In genomic region chr1:197980457-197980856, GRCh38 we compare ENCODE assay signal across 17 cellular contexts.
"Had no signal": no experiment of that assay in that cellular context is flagged by ENCODE, and none has a peak within 500 bp of the region (broad histone marks: within the 10 kb centered on the region; RNA-seq: fewer than 3 reads in every experiment).

No MANE protein-coding gene starts in this region.

- H3K4me3 ChIP-seq: tibial artery had no signal

- H3K27me3 ChIP-seq: tibial artery had no signal

- ATAC-seq: activated CD8-positive, alpha-beta T cell treated with anti-CD3 and anti-CD28 coated beads, Interleukin-2, amount 10 ng/mL, durations not matched to agents 7 days and 5 days; activated T-cell treated with anti-CD3 and anti-CD28 coated beads, Interleukin-2, amount 50 U/mL, for 4 hours; foreskin keratinocyte; natural killer cell; T-cell had no signal

- H3K36me3 ChIP-seq: tibial artery had no signal

- H3K4me1 ChIP-seq: foreskin keratinocyte, tibial artery had no signal

- H3K27ac ChIP-seq: foreskin keratinocyte, tibial artery had no signal

- H3K9me3 Mint-ChIP-seq: activated CD4-positive, alpha-beta T cell treated with anti-CD3 and anti-CD28 coated beads, Interleukin-2, amount 10 ng/mL, durations not matched to agents 7 days and 5 days; activated naive CD4-positive, alpha-beta T cell treated with anti-CD3 and anti-CD28 coated beads for 36 hours; activated T-cell treated with anti-CD3 and anti-CD28 coated beads, Interleukin-2, amount 50 U/mL, for 4 hours; brain; natural killer cell; T-cell had no signal

- H3K36me3 Mint-ChIP-seq: brain, natural killer cell, T-cell had no signal

- H3K27ac Mint-ChIP-seq: activated CD4-positive, alpha-beta T cell treated with anti-CD3 and anti-CD28 coated beads, Interleukin-2, amount 10 ng/mL, durations not matched to agents 7 days and 5 days; activated CD8-positive, alpha-beta T cell treated with anti-CD3 and anti-CD28 coated beads, Interleukin-2, amount 10 ng/mL, durations not matched to agents 7 days and 5 days; activated naive CD4-positive, alpha-beta T cell treated with anti-CD3 and anti-CD28 coated beads for 36 hours; brain; natural killer cell; T-cell had no signal

- H3K9me3 ChIP-seq: tibial artery had no signal

- H3K4me1 Mint-ChIP-seq: natural killer cell, T-cell had no signal

- H3K4me3 Mint-ChIP-seq: activated CD4-positive, alpha-beta T cell treated with anti-CD3 and anti-CD28 coated beads, Interleukin-2, amount 10 ng/mL, durations not matched to agents 7 days and 5 days; activated CD8-positive, alpha-beta T cell treated with anti-CD3 and anti-CD28 coated beads, Interleukin-2, amount 10 ng/mL, durations not matched to agents 7 days and 5 days; activated naive CD4-positive, alpha-beta T cell treated with anti-CD3 and anti-CD28 coated beads for 36 hours; activated T-cell treated with anti-CD3 and anti-CD28 coated beads, Interleukin-2, amount 50 U/mL, for 4 hours; brain; natural killer cell; T-cell had no signal

- DNase-seq: activated CD4-positive, alpha-beta T cell treated with anti-CD3 and anti-CD28 coated beads, Interleukin-2, amount 10 ng/mL, durations not matched to agents 7 days and 5 days; activated CD4-positive, CD25-positive, alpha-beta regulatory T cell; activated CD8-positive, alpha-beta memory T cell treated with anti-CD3 and anti-CD28 coated beads, Interleukin-2, amount 50 U/mL, for 4 hours; activated CD8-positive, alpha-beta T cell treated with anti-CD3 and anti-CD28 coated beads, Interleukin-2, amount 10 ng/mL, durations not matched to agents 7 days and 5 days; activated naive CD4-positive, alpha-beta T cell treated with anti-CD3 and anti-CD28 coated beads for 36 hours; activated T-cell treated with anti-CD3 and anti-CD28 coated beads, Interleukin-2, amount 50 U/mL, for 4 hours; central memory CD4-positive, alpha-beta T cell; foreskin keratinocyte; hippocampal formation; mesenchymal stem cell; natural killer cell; retina; stimulated activated naive CD4-positive, alpha-beta T cell treated with Interleukin-2 at 50 U/mL for 16 hours; T-cell; T-helper 9 cell; tibial artery had no signal
